Comparison of ENCODE assay signal across 22 cellular contexts in genomic region chr7:33485746-33486491, GRCh38.
DNase-seq lines count a peak whose midpoint lies in the region; TF ChIP-seq lines count a peak whose summit lies in the region.
"Had no signal": no experiment of that assay in that cellular context is flagged by ENCODE, and none has a peak within 500 bp of the region (broad histone marks: within the 10 kb centered on the region; RNA-seq: fewer than 3 reads in every experiment).

No MANE protein-coding gene starts in this region.

- H3K4me3 ChIP-seq in AG09309 (ENCODE audit: control insufficient read depth, low read depth, low read length) (no peak overlapping the region), fibroblast of the aortic adventitia (ENCODE audit: low read depth, low read length) (no peak overlapping the region)
- H3K4me3 ChIP-seq: BLaER1, lung, ovary, transverse colon had no signal

- peak; percentile 10 for DNase-seq in AG09309 (ENCODE audit: low read depth)
- peak; percentile 9 for DNase-seq in HCEC 1CT
- DNase-seq in SK-MEL-5 (ENCODE audit: low read depth, low spot score), result peak; percentile 44
- DNase-seq in fibroblast of the aortic adventitia (ENCODE audit: low read depth), result peak; percentile 29
- DNase-seq in inferior parietal cortex (ENCODE audit: extremely low spot score), result no peak
- no peak for DNase-seq in activated T-cell treated with anti-CD3 and anti-CD28 coated beads, Interleukin-2, amount 50 U/mL, for 48 hours
- no peak for DNase-seq in NCI-H187 treated with DMSO at 0.1 percent for 48 hours (lab: John Stamatoyannopoulos, UW)
- no peak for DNase-seq in OCI-M1 (lab: John Stamatoyannopoulos, UW)
- DNase-seq: activated CD4-positive, alpha-beta T cell treated with anti-CD3 and anti-CD28 coated beads for 36 hours; activated CD8-positive, alpha-beta T cell treated with anti-CD3 and anti-CD28 coated beads, Interleukin-2, amount 10 ng/mL, durations not matched to agents 7 days and 5 days; activated effector memory CD4-positive, alpha-beta T cell treated with anti-CD3 and anti-CD28 coated beads, Interleukin-2, amount 50 U/mL, for 16 hours; activated naive CD8-positive, alpha-beta T cell treated with anti-CD3 and anti-CD28 coated beads, Interleukin-2, amount 10 ng/mL, durations not matched to agents 7 days and 5 days; dermis blood vessel endothelial cell; DMS53; Kasumi-1; NCI-H1048; NCI-H187; ovary; right cardiac atrium; transverse colon had no signal

- TF ChIP-seq CTCF in AG09309 (IDR thresholded peaks at IDR 0.05; ENCODE audit: control insufficient read depth, insufficient read depth, low read depth, low read length, missing control alignments) (no peak), fibroblast of the aortic adventitia (IDR thresholded peaks at IDR 0.05; ENCODE audit: insufficient read depth, low read length) (no peak)

- in situ Hi-C loops in SK-MEL-5 (cut with HindIII; ENCODE audit: low pct_unique_long_range_greater_than_20kb, low sequenced_read_pairs), result no loop called here

Comparison
In these comparisons a context has a peak if more than half of its experiments do, and no peak if none do; other contexts are left out.
1. DNase-seq: peak in AG09309 (single experiment), HCEC 1CT (single experiment), SK-MEL-5 (single experiment) and fibroblast of the aortic adventitia (single experiment); none in inferior parietal cortex (single experiment), activated T-cell treated with anti-CD3 and anti-CD28 coated beads, Interleukin-2, amount 50 U/mL, for 48 hours (0 of 2), NCI-H187 treated with DMSO at 0.1 percent for 48 hours (single experiment) and OCI-M1 (single experiment).